ENCODE assay signal across 8 cellular contexts in the genomic region with DNA sequence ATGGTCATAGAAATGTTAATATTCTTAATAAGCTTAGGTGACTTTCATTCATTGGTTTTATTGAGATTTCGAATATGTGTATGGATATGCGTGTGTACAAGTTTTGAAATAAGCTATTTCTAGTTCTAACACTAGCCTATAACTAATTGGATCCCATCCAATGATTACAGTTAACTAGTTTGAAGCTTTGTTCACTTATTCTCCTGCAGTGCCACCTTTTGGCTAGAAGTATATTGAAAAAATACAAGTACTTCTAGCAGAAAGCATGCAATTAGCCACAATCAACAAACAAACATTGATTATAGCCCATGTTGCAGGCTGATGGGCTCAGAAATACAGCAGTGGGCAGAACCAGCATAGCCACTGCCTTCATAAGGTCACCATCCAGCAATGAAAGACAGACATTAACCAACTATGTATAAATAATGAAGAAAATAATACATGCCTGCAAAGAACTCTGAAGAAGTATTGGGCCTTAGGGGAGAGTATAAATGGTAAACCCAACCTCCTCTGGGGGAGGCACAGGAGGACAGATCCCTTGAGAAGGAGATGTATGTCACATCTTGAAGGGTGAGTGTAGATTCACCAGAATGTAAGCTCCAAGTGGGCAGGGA. TPM values are rescaled to one million over a fixed set of nuclear protein-coding genes. Genes with fewer than 3 reads are reported as not detected.
DNase-seq lines count a peak whose midpoint lies in the region; ATAC-seq, FAIRE-seq and TF ChIP-seq lines count a peak whose summit lies in the region.

No MANE protein-coding gene starts in this region.

- WGBS in heart right ventricle, 2 donors, result 20 to 30% methylated on average over 2 of the region's 2 CpGs
- 4 to 6% methylated on average over 2 of the region's 2 CpGs for WGBS in pancreas, 2 donors
- 14 to 28% (median 14%) methylated on average over 2 of the region's 2 CpGs for WGBS in ovary, 3 donors

- no peak overlapping the region for H3K27ac ChIP-seq in heart right ventricle
- H3K27ac ChIP-seq in pancreas, result no peak overlapping the region
- H3K27ac ChIP-seq in ovary, result no peak overlapping the region

- H3K4me3 ChIP-seq in heart right ventricle, result no peak overlapping the region
- H3K4me3 ChIP-seq in pancreas, result no peak overlapping the region
- H3K4me3 ChIP-seq in ovary, result no peak overlapping the region

- H3K9me3 ChIP-seq in heart right ventricle, result no peaks in the 10 kb centered on the region
- H3K9me3 ChIP-seq in pancreas, result no peaks in the 10 kb centered on the region
- no peaks in the 10 kb centered on the region for H3K9me3 ChIP-seq in ovary

- TF ChIP-seq CTCF in heart right ventricle (IDR thresholded peaks at IDR 0.05), result peak in 8 of 9 donors; percentile 13 to 61 (median 51)
- TF ChIP-seq CTCF in pancreas (IDR thresholded peaks at IDR 0.05), result peak in 1 of 4 donors; percentile 27
- TF ChIP-seq CTCF in ovary (IDR thresholded peaks at IDR 0.05), result peak in 1 of 3 donors; percentile 50

- TF ChIP-seq POLR2A in ovary (IDR thresholded peaks at IDR 0.05), result no peak

- peak; percentile 9 for FAIRE-seq in pancreas (lab: Jason Lieb, UNC)

- intact Hi-C loops in heart right ventricle (cut with DNase I), result loop anchor here in 9 of 10 donors (5.0 to 10.0 kb wide), 6 partner anchors 290 to 1180 kb away; no protein-coding TSS in a partner anchor
- intact Hi-C loops in cardiac septum (cut with DNase I), result loop anchor here (5.0 kb wide), 2 partner anchors 297 to 592 kb away; no protein-coding TSS in a partner anchor
- intact Hi-C loops in pancreas (cut with DNase I), result loop anchor here in 1 of 3 donors (5.0 to 10.0 kb wide), 3 partner anchors 302 to 592 kb away; no protein-coding TSS in a partner anchor
- intact Hi-C loops in ovary (cut with DNase I), result loop anchor here in 2 of 4 donors (10.0 kb wide), 2 partner anchors 300 to 590 kb away; no protein-coding TSS in a partner anchor
- intact Hi-C loops in posterior cingulate gyrus (cut with DNase I), result loop anchor here (2.0 to 5.0 kb wide), 2 partner anchors 302 to 367 kb away; no protein-coding TSS in a partner anchor

- H3K4me1 ChIP-seq in heart right ventricle (peaks cover 0 to 6% (median 3%) of the 10 kb centered on the region in 9 donors), pancreas (no peaks in the 10 kb centered on the region), ovary (ENCODE audit: insufficient read depth) (peaks cover 4% of the 10 kb centered on the region)

- DNase-seq in heart right ventricle (no peak), cardiac septum (ENCODE audit: low spot score) (no peak), NCI-H526 treated with DMSO at 0.1 percent for 48 hours (lab: John Stamatoyannopoulos, UW) (peak; percentile 23), dermis blood vessel endothelial cell (peak; percentile 71), pancreas (no peak), ovary (no peak), posterior cingulate gyrus (no peak)
- DNase-seq in stimulated activated CD4-positive, alpha-beta T cell treated with anti-CD3 and anti-CD28 coated beads, Interleukin-12 subunit alpha, Interleukin-12 subunit beta, amount 100 ng/mL, for 4 hours, result no peak

- H3K27me3 ChIP-seq in heart right ventricle (peaks cover 0 to 69% (median 35%) of the 10 kb centered on the region in 7 donors), pancreas (peaks cover 0 to 3% (median under 1%) of the 10 kb centered on the region in 4 donors), ovary (no peaks in the 10 kb centered on the region)

- no peaks in the 10 kb centered on the region for H3K36me3 ChIP-seq in heart right ventricle
- H3K36me3 ChIP-seq in pancreas, result no peaks in the 10 kb centered on the region
- no peaks in the 10 kb centered on the region for H3K36me3 ChIP-seq in ovary

- TF ChIP-seq EP300 in ovary (IDR thresholded peaks at IDR 0.05), result no peak

- ATAC-seq in heart right ventricle (no peak), pancreas (peak in 3 of 4 donors; percentile 25 to 64 (median 59))

RNA-seq across cellular contexts. Expression of gene PIEZO2, which starts 5.1 kb away (rescaled TPM):
- total RNA-seq in heart right ventricle, result 1 to 10 TPM in 2 of 10 donors, under 1 TPM in 7, not detected in 1; 0.11 to 1.4 (median 0.26) TPM
- under 1 TPM; 0.07 TPM for polyA plus RNA-seq in heart right ventricle
- 0.46 TPM for total RNA-seq in cardiac septum
- total RNA-seq in dermis blood vessel endothelial cell, result 141 and 342 TPM in 2 replicates
- total RNA-seq in pancreas, result 10 to 100 TPM in 1 of 6 donors, 1 to 10 TPM in 5; 1.1 to 11.1 (median 3.6) TPM
- polyA plus RNA-seq in pancreas, result under 1 TPM; 0.38 to 0.96 TPM
- 1 to 10 TPM; 2.4 to 8.5 (median 3.2) TPM for total RNA-seq in ovary
- polyA plus RNA-seq in ovary, result 1 to 10 TPM; 2.0 to 7.8 TPM

Comparison
In these comparisons a context has a peak if more than half of its experiments do, and no peak if none do; other contexts are left out.
1. ATAC-seq: peak in pancreas (3 of 4); none in heart right ventricle (0 of 8).
2. DNase-seq: peak in NCI-H526 treated with DMSO at 0.1 percent for 48 hours (single experiment) and dermis blood vessel endothelial cell (single experiment); none in heart right ventricle (0 of 2), cardiac septum (single experiment), pancreas (0 of 6), ovary (0 of 5), posterior cingulate gyrus (0 of 10) and stimulated activated CD4-positive, alpha-beta T cell treated with anti-CD3 and anti-CD28 coated beads, Interleukin-12 subunit alpha, Interleukin-12 subunit beta, amount 100 ng/mL, for 4 hours (single experiment).
3. RNA of gene PIEZO2, which starts 5.1 kb away (total RNA-seq): 141 to 342 TPM in dermis blood vessel endothelial cell; 1.1 to 11.1 TPM in pancreas, 2.4 to 8.5 TPM in ovary, 0.46 TPM in cardiac septum (single experiment) and 0.11 to 1.4 TPM in heart right ventricle; every median in the first group is over 10 times any median in the second.